In the genomic region with DNA sequence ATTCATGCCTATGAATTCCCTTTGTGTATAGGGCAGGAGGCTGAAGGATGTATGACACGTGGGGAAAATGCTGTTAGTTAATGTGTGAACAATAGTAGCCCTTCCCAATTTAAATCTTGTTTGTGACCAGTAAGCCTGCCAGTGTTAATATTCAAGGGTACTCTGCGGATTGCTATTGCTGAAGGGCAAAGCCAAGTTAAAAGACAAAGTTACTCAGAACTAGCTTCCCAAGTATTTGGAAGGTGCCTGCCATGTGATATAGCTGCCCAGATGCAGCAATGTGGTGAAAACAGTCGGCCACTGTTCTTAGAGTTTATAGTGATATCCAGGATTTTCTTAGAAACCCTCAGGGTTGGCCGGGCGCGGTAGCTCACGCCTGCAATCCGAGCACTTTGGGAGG, we compare ENCODE assay signal across 16 cellular contexts.
"Had no signal": no experiment of that assay in that cellular context is flagged by ENCODE, and none has a peak within 500 bp of the region (broad histone marks: within the 10 kb centered on the region; RNA-seq: fewer than 3 reads in every experiment).

No MANE protein-coding gene starts in this region.

- H3K36me3 Mint-ChIP-seq: naive thymus-derived CD4-positive, alpha-beta T cell; type B pancreatic cell had no signal

- H3K4me1 ChIP-seq: right atrium auricular region, suprapubic skin, uterus had no signal

- H3K27ac ChIP-seq: right atrium auricular region, suprapubic skin, thyroid gland, uterus had no signal

- H3K4me1 Mint-ChIP-seq: naive thymus-derived CD4-positive, alpha-beta T cell; nephron progenitor cell had no signal

- H3K27me3 ChIP-seq: foreskin keratinocyte, right atrium auricular region, suprapubic skin, thyroid gland, uterus had no signal

- H3K4me3 ChIP-seq: right atrium auricular region, suprapubic skin, thyroid gland, uterus had no signal

- H3K27ac Mint-ChIP-seq: naive thymus-derived CD4-positive, alpha-beta T cell; nephron progenitor cell; type B pancreatic cell had no signal

- H3K27me3 Mint-ChIP-seq: type B pancreatic cell had no signal

- H3K9me3 Mint-ChIP-seq: nephron progenitor cell, type B pancreatic cell had no signal

- H3K4me3 Mint-ChIP-seq: naive thymus-derived CD4-positive, alpha-beta T cell; nephron progenitor cell; type B pancreatic cell had no signal

- ATAC-seq: left lobe of liver; naive thymus-derived CD4-positive, alpha-beta T cell had no signal

- H3K36me3 ChIP-seq: right atrium auricular region, suprapubic skin, thyroid gland, uterus had no signal

- H3K9me3 ChIP-seq: right atrium auricular region, suprapubic skin, thyroid gland, uterus had no signal

- DNase-seq: effector memory CD4-positive, alpha-beta T cell; erythroblast; hippocampal formation; naive thymus-derived CD4-positive, alpha-beta T cell; nephron progenitor cell; posterior cingulate gyrus; small intestine; stimulated activated CD4-positive, alpha-beta T cell treated with anti-CD3 and anti-CD28 coated beads, Interleukin-12 subunit alpha, Interleukin-12 subunit beta, amount 100 ng/mL, for 4 hours; stimulated activated naive CD4-positive, alpha-beta T cell; thyroid gland; uterus had no signal
